Comparison of ENCODE assay signal across 16 cellular contexts in genomic region chr2:127626175-127626574, GRCh38. TPM values are rescaled to one million over a fixed set of nuclear protein-coding genes. Genes with fewer than 3 reads are reported as not detected.
"Had no signal": no experiment of that assay in that cellular context is flagged by ENCODE, and none has a peak within 500 bp of the region (broad histone marks: within the 10 kb centered on the region; RNA-seq: fewer than 3 reads in every experiment).

No MANE protein-coding gene starts in this region.

- H3K9me3 ChIP-seq: adrenal gland, heart right ventricle, pancreas, tibial artery had no signal

- H3K9me3 Mint-ChIP-seq: activated T-cell treated with anti-CD3 and anti-CD28 coated beads, Interleukin-2, amount 50 U/mL, for 72 hours; T-helper 1 cell treated with Interleukin-12 subunit alpha and Interleukin-12 subunit beta and Interleukin-4 antibody, amounts not matched to agents 30 μg/mL and 1 μg/mL, for 36 hours had no signal

- H3K36me3 ChIP-seq: adrenal gland, heart right ventricle, pancreas, tibial artery had no signal

- H3K4me1 ChIP-seq: adrenal gland, pancreas had no signal

- H3K27ac Mint-ChIP-seq: activated T-cell treated with anti-CD3 and anti-CD28 coated beads, Interleukin-2, amount 50 U/mL, for 72 hours; T-helper 1 cell treated with Interleukin-12 subunit alpha and Interleukin-12 subunit beta and Interleukin-4 antibody, amounts not matched to agents 30 μg/mL and 1 μg/mL, for 36 hours had no signal

- H3K4me3 ChIP-seq: adrenal gland, heart right ventricle, pancreas, tibial artery had no signal

- DNase-seq: activated naive CD4-positive, alpha-beta T cell treated with anti-CD3 and anti-CD28 coated beads, Interleukin-2, amount 50 U/mL, for 16 hours; activated T-cell treated with anti-CD3 and anti-CD28 coated beads, Interleukin-2, amount 50 U/mL, for 72 hours; adrenal gland; central memory CD4-positive, alpha-beta T cell; effector memory CD4-positive, alpha-beta T cell; heart right ventricle; islet precursor cell; left ventricle myocardium superior; small intestine had no signal

- H3K4me3 Mint-ChIP-seq: activated T-cell treated with anti-CD3 and anti-CD28 coated beads, Interleukin-2, amount 50 U/mL, for 72 hours; T-helper 1 cell treated with Interleukin-12 subunit alpha and Interleukin-12 subunit beta and Interleukin-4 antibody, amounts not matched to agents 30 μg/mL and 1 μg/mL, for 36 hours had no signal

- H3K27ac ChIP-seq: adrenal gland, heart right ventricle, pancreas, tibial artery had no signal

- H3K27me3 ChIP-seq: adrenal gland, pancreas had no signal

RNA-seq across cellular contexts. Expression of gene GPR17, which starts 19.8 kb away (rescaled TPM):
- total RNA-seq: activated T-cell treated with anti-CD3 and anti-CD28 coated beads, Interleukin-2, amount 50 U/mL, for 72 hours; fibroblast of lung; mesenteric fat pad; pancreas; renal cortical epithelial cell had no signal
- polyA plus RNA-seq: fibroblast of lung, neural cell had no signal

RNA-seq across cellular contexts. Expression of gene LIMS2, which starts 49.2 kb away (rescaled TPM):
- polyA plus RNA-seq: neural cell had no signal
